ENCODE assay signal across 20 cellular contexts in the genomic region with DNA sequence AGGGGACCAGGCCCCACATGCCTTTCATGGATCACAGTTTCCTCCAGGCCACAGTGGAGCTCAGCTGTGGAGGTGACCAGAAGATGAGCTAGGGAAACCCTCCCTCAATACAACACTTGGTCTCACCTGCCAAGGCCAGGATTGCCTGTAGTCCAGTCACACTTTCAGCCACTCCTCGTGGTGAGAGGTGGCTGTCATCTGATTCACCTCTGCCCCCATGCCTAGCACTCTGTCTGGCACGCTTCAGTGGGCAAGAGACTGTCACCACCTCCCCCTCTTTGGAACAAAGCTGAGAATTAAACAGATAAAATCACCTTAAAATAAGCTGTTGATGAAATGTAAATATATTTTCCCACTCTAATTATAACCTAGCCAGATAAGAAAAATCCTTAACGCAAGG. TPM values are rescaled to one million over a fixed set of nuclear protein-coding genes. Genes with fewer than 3 reads are reported as not detected.
DNase-seq lines count a peak whose midpoint lies in the region; ATAC-seq and TF ChIP-seq lines count a peak whose summit lies in the region.
"Had no signal": no experiment of that assay in that cellular context is flagged by ENCODE, and none has a peak within 500 bp of the region (broad histone marks: within the 10 kb centered on the region; RNA-seq: fewer than 3 reads in every experiment).

No MANE protein-coding gene starts in this region.

- H3K4me1 Mint-ChIP-seq in activated naive CD8-positive, alpha-beta T cell (ENCODE audit: low read depth), result peaks cover 13% of the 10 kb centered on the region
- H3K4me1 Mint-ChIP-seq in activated naive CD8-positive, alpha-beta T cell treated with anti-CD3 and anti-CD28 coated beads for 36 hours, result peaks cover 10% of the 10 kb centered on the region
- H3K4me1 Mint-ChIP-seq in activated T-helper 1 cell treated with anti-CD3 and anti-CD28 coated beads, Interleukin-12 subunit alpha, Interleukin-12 subunit beta, Interleukin-2, Interleukin-4 antibody, amounts not matched to agents 30 ng/mL and 10 ng/mL and 1 ng/mL, durations not matched to agents 14 hours and 24 hours and 36 hours (ENCODE audit: low read depth), result peaks cover 9% of the 10 kb centered on the region
- peaks cover 12% of the 10 kb centered on the region for H3K4me1 Mint-ChIP-seq in memory B cell

- no peak overlapping the region for H3K4me3 ChIP-seq in spleen
- H3K4me3 ChIP-seq: mucosa of descending colon had no signal

- H3K27me3 Mint-ChIP-seq in activated naive CD8-positive, alpha-beta T cell, result peaks cover 46% of the 10 kb centered on the region
- H3K27me3 Mint-ChIP-seq in activated naive CD8-positive, alpha-beta T cell treated with anti-CD3 and anti-CD28 coated beads for 36 hours, result peaks cover 65% of the 10 kb centered on the region
- H3K27me3 Mint-ChIP-seq in activated T-helper 1 cell treated with anti-CD3 and anti-CD28 coated beads, Interleukin-12 subunit alpha, Interleukin-12 subunit beta, Interleukin-2, Interleukin-4 antibody, amounts not matched to agents 30 ng/mL and 10 ng/mL and 1 ng/mL, durations not matched to agents 14 hours and 24 hours and 36 hours (ENCODE audit: insufficient read depth), result peaks cover 52% of the 10 kb centered on the region
- H3K27me3 Mint-ChIP-seq in memory B cell, result peaks cover 27% of the 10 kb centered on the region

- H3K4me3 Mint-ChIP-seq in activated naive CD8-positive, alpha-beta T cell, result peak overlapping the region; percentile 63
- H3K4me3 Mint-ChIP-seq in activated naive CD8-positive, alpha-beta T cell treated with anti-CD3 and anti-CD28 coated beads for 36 hours, result no peak overlapping the region
- H3K4me3 Mint-ChIP-seq in activated T-helper 1 cell treated with anti-CD3 and anti-CD28 coated beads, Interleukin-12 subunit alpha, Interleukin-12 subunit beta, Interleukin-2, Interleukin-4 antibody, amounts not matched to agents 30 ng/mL and 10 ng/mL and 1 ng/mL, durations not matched to agents 14 hours and 24 hours and 36 hours, result peak overlapping the region; percentile 46
- H3K4me3 Mint-ChIP-seq in memory B cell, result peak overlapping the region; percentile 15

- intact Hi-C loops in activated T-helper 1 cell treated with anti-CD3 and anti-CD28 coated beads, Interleukin-12 subunit alpha, Interleukin-12 subunit beta, Interleukin-2, Interleukin-4 antibody, amounts not matched to agents 30 ng/mL and 10 ng/mL and 1 ng/mL, durations not matched to agents 14 hours and 24 hours and 36 hours (cut with micrococcal nuclease), result loop anchor here (5.0 to 10.0 kb wide), 2 partner anchors 67 to 426 kb away; partner anchors contain the start of gene ARF4
- intact Hi-C loops in spleen (cut with DNase I; ENCODE audit: low total_unique reads), result no loop called here

- no peak overlapping the region for H3K27ac Mint-ChIP-seq in activated naive CD8-positive, alpha-beta T cell
- no peak overlapping the region for H3K27ac Mint-ChIP-seq in activated naive CD8-positive, alpha-beta T cell treated with anti-CD3 and anti-CD28 coated beads for 36 hours
- no peak overlapping the region for H3K27ac Mint-ChIP-seq in activated T-helper 1 cell treated with anti-CD3 and anti-CD28 coated beads, Interleukin-12 subunit alpha, Interleukin-12 subunit beta, Interleukin-2, Interleukin-4 antibody, amounts not matched to agents 30 ng/mL and 10 ng/mL and 1 ng/mL, durations not matched to agents 14 hours and 24 hours and 36 hours
- no peak overlapping the region for H3K27ac Mint-ChIP-seq in memory B cell
- H3K27ac Mint-ChIP-seq: CD14-positive monocyte had no signal

- no peak for ATAC-seq in memory B cell (ENCODE audit: low read depth)
- ATAC-seq: left ventricle myocardium superior had no signal

- H3K27ac ChIP-seq in spleen, result no peak overlapping the region

- no peak for DNase-seq in activated naive CD8-positive, alpha-beta T cell treated with anti-CD3 and anti-CD28 coated beads for 36 hours
- DNase-seq in activated T-helper 1 cell treated with anti-CD3 and anti-CD28 coated beads, Interleukin-12 subunit alpha, Interleukin-12 subunit beta, Interleukin-2, Interleukin-4 antibody, amounts not matched to agents 30 ng/mL and 10 ng/mL and 1 ng/mL, durations not matched to agents 14 hours and 24 hours and 36 hours (ENCODE audit: low spot score), result no peak
- DNase-seq in memory B cell (ENCODE audit: low spot score in 2 of 2), result no peak
- no peak for DNase-seq in Ammon's horn (ENCODE audit: low spot score)
- DNase-seq in foreskin melanocyte, result no peak
- no peak for DNase-seq in spleen
- no peak for DNase-seq in glomerular visceral epithelial cell (ENCODE audit: extremely low spot score)
- DNase-seq: ACHN; activated naive CD4-positive, alpha-beta T cell treated with anti-CD3 and anti-CD28 coated beads, Interleukin-2, amount 50 U/mL, for 16 hours; heart left ventricle; left ventricle myocardium superior; MM.1S; mucosa of descending colon; NCI-H1436 treated with DMSO at 0.1 percent for 48 hours; NCI-H774; PC-3; SIG-M5 had no signal

- H3K36me3 ChIP-seq in spleen, result no peaks in the 10 kb centered on the region
- H3K36me3 ChIP-seq: heart left ventricle had no signal

- TF ChIP-seq CTCF in spleen (IDR thresholded peaks at IDR 0.05 in 8 of 11, conservative IDR thresholded peaks at IDR 0.05 in 3 of 11), result no peak

- peaks cover 6 to 32% (median 24%) of the 10 kb centered on the region in 6 donors for H3K4me1 ChIP-seq in spleen

- WGBS in spleen, 5 donors, result 45 to 72% (median 63%) methylated on average over 3 of the region's 3 CpGs

- no peaks in the 10 kb centered on the region for H3K9me3 Mint-ChIP-seq in activated naive CD8-positive, alpha-beta T cell (ENCODE audit: low read depth)
- no peaks in the 10 kb centered on the region for H3K9me3 Mint-ChIP-seq in activated naive CD8-positive, alpha-beta T cell treated with anti-CD3 and anti-CD28 coated beads for 36 hours
- H3K9me3 Mint-ChIP-seq in activated T-helper 1 cell treated with anti-CD3 and anti-CD28 coated beads, Interleukin-12 subunit alpha, Interleukin-12 subunit beta, Interleukin-2, Interleukin-4 antibody, amounts not matched to agents 30 ng/mL and 10 ng/mL and 1 ng/mL, durations not matched to agents 14 hours and 24 hours and 36 hours, result no peaks in the 10 kb centered on the region
- H3K9me3 Mint-ChIP-seq in memory B cell, result no peaks in the 10 kb centered on the region

- H3K27me3 ChIP-seq in spleen (replicated peaks in 1 of 7), result peaks cover 0 to 59% (median 12%) of the 10 kb centered on the region in 7 donors

- TF ChIP-seq POLR2A in spleen (IDR thresholded peaks at IDR 0.05), result no peak

- no peaks in the 10 kb centered on the region for H3K36me3 Mint-ChIP-seq in activated naive CD8-positive, alpha-beta T cell
- no peaks in the 10 kb centered on the region for H3K36me3 Mint-ChIP-seq in activated naive CD8-positive, alpha-beta T cell treated with anti-CD3 and anti-CD28 coated beads for 36 hours
- peaks cover 2% of the 10 kb centered on the region for H3K36me3 Mint-ChIP-seq in activated T-helper 1 cell treated with anti-CD3 and anti-CD28 coated beads, Interleukin-12 subunit alpha, Interleukin-12 subunit beta, Interleukin-2, Interleukin-4 antibody, amounts not matched to agents 30 ng/mL and 10 ng/mL and 1 ng/mL, durations not matched to agents 14 hours and 24 hours and 36 hours (ENCODE audit: low read depth)
- no peaks in the 10 kb centered on the region for H3K36me3 Mint-ChIP-seq in memory B cell

- H3K9me3 ChIP-seq in spleen, result no peaks in the 10 kb centered on the region
- H3K9me3 ChIP-seq: heart left ventricle, mucosa of descending colon had no signal

RNA-seq across cellular contexts. Expression of gene IL17RD, which starts 4.0 kb away (rescaled TPM):
- total RNA-seq in activated naive CD8-positive, alpha-beta T cell treated with anti-CD3 and anti-CD28 coated beads for 36 hours, result under 1 TPM in 1 of 2 experiments, not detected in 1; 0.04 TPM
- 0.15 TPM in 1 of 2 replicates, not detected in the other for total RNA-seq in activated T-helper 1 cell treated with anti-CD3 and anti-CD28 coated beads, Interleukin-12 subunit alpha, Interleukin-12 subunit beta, Interleukin-2, Interleukin-4 antibody, amounts not matched to agents 30 ng/mL and 10 ng/mL and 1 ng/mL, durations not matched to agents 14 hours and 24 hours and 36 hours
- 10 to 100 TPM in 1 of 7 donors, 1 to 10 TPM in 6; 1.7 to 15.9 (median 3.8) TPM for total RNA-seq in spleen
- under 1 TPM; 0.20 to 0.58 (median 0.35) TPM for polyA plus RNA-seq in spleen
- total RNA-seq: T-helper 1 cell treated with Interleukin-12 subunit alpha and Interleukin-12 subunit beta and Interleukin-4 antibody, amounts not matched to agents 30 ng/mL and 1 ng/mL, for 36 hours had no signal
- polyA plus RNA-seq: CD14-positive monocyte had no signal

RNA-seq across cellular contexts. Expression of gene HESX1, which starts 30.7 kb away (rescaled TPM):
- under 1 TPM; 0.35 to 0.38 TPM for total RNA-seq in activated naive CD8-positive, alpha-beta T cell treated with anti-CD3 and anti-CD28 coated beads for 36 hours
- total RNA-seq in activated T-helper 1 cell treated with anti-CD3 and anti-CD28 coated beads, Interleukin-12 subunit alpha, Interleukin-12 subunit beta, Interleukin-2, Interleukin-4 antibody, amounts not matched to agents 30 ng/mL and 10 ng/mL and 1 ng/mL, durations not matched to agents 14 hours and 24 hours and 36 hours, result 0.18 and 0.32 TPM in 2 replicates
- total RNA-seq in spleen, result 1 to 10 TPM in 4 of 7 donors, under 1 TPM in 1, not detected in 2; 0.70 to 1.8 (median 1.3) TPM
- polyA plus RNA-seq in spleen, result 1 to 10 TPM; 2.4 to 3.4 (median 3.2) TPM

RNA-seq across cellular contexts. Expression of gene APPL1, which starts 58.4 kb away (rescaled TPM):
- 10 to 100 TPM; 36.2 to 41.2 TPM for total RNA-seq in activated naive CD8-positive, alpha-beta T cell treated with anti-CD3 and anti-CD28 coated beads for 36 hours
- total RNA-seq in activated T-helper 1 cell treated with anti-CD3 and anti-CD28 coated beads, Interleukin-12 subunit alpha, Interleukin-12 subunit beta, Interleukin-2, Interleukin-4 antibody, amounts not matched to agents 30 ng/mL and 10 ng/mL and 1 ng/mL, durations not matched to agents 14 hours and 24 hours and 36 hours, result 39.9 and 46.0 TPM in 2 replicates
- 10 to 100 TPM; 40.4 to 49.5 (median 42.6) TPM for total RNA-seq in spleen
- 10 to 100 TPM; 10.0 to 14.8 (median 12.7) TPM for polyA plus RNA-seq in spleen
